Comparison of ENCODE assay signal across 16 cellular contexts in genomic region chr15:35136552-35136951, GRCh38. TPM values are rescaled to one million over a fixed set of nuclear protein-coding genes. Genes with fewer than 3 reads are reported as not detected.
DNase-seq lines count a peak whose midpoint lies in the region; ATAC-seq and TF ChIP-seq lines count a peak whose summit lies in the region.
"Had no signal": no experiment of that assay in that cellular context is flagged by ENCODE, and none has a peak within 500 bp of the region (broad histone marks: within the 10 kb centered on the region; RNA-seq: fewer than 3 reads in every experiment).

No MANE protein-coding gene starts in this region.

- intact Hi-C loops in spleen (cut with DNase I; ENCODE audit: low total_unique reads): no loop called here

- no peak for TF ChIP-seq CTCF in spleen (IDR thresholded peaks at IDR 0.05 in 8 of 11, conservative IDR thresholded peaks at IDR 0.05 in 3 of 11)

- H3K27me3 Mint-ChIP-seq in stimulated activated memory B cell treated with anti-CD40 and anti-IgM and Interleukin-4, amounts not matched to agents 10 μg/mL and 1 μg/mL and 100 μg/mL, for 72 hours: peaks cover 10% of the 10 kb centered on the region
- H3K27me3 Mint-ChIP-seq in CD8-positive, alpha-beta memory T cell: no peaks in the 10 kb centered on the region
- H3K27me3 Mint-ChIP-seq: activated CD4-positive, alpha-beta T cell treated with anti-CD3 and anti-CD28 coated beads, Interleukin-2, amount 10 ng/mL, durations not matched to agents 24 days and 14 days had no signal

- H3K36me3 Mint-ChIP-seq in stimulated activated memory B cell treated with anti-CD40 and anti-IgM and Interleukin-4, amounts not matched to agents 10 μg/mL and 1 μg/mL and 100 μg/mL, for 72 hours: peaks cover 5% of the 10 kb centered on the region
- H3K36me3 Mint-ChIP-seq in CD8-positive, alpha-beta memory T cell: peaks cover 0 to 2% (median 0%) of the 10 kb centered on the region in 3 donors
- H3K36me3 Mint-ChIP-seq: stimulated activated effector memory CD8-positive, alpha-beta T cell treated with anti-CD3 and anti-CD28 coated beads, Interleukin-12 subunit alpha, Interleukin-12 subunit beta, amount 100 ng/mL, for 72 hours had no signal

- H3K27ac ChIP-seq in spleen: no peak overlapping the region
- no peak overlapping the region for H3K27ac ChIP-seq in CD8-positive, alpha-beta memory T cell (ENCODE audit: low read depth, low read length)

- no peak overlapping the region for H3K27ac Mint-ChIP-seq in stimulated activated memory B cell treated with anti-CD40 and anti-IgM and Interleukin-4, amounts not matched to agents 10 μg/mL and 1 μg/mL and 100 μg/mL, for 72 hours
- no peak overlapping the region for H3K27ac Mint-ChIP-seq in CD8-positive, alpha-beta memory T cell
- H3K27ac Mint-ChIP-seq: activated CD4-positive, alpha-beta T cell treated with anti-CD3 and anti-CD28 coated beads, Interleukin-2, amount 10 ng/mL, durations not matched to agents 24 days and 14 days; stimulated activated effector memory CD8-positive, alpha-beta T cell treated with anti-CD3 and anti-CD28 coated beads, Interleukin-12 subunit alpha, Interleukin-12 subunit beta, amount 100 ng/mL, for 72 hours had no signal

- peak; percentile 99 for ATAC-seq in GM19035 (IDR thresholded peaks at IDR 0.05; ENCODE audit: unreplicated experiment)
- peak; percentile 98 for ATAC-seq in GM21737 (IDR thresholded peaks at IDR 0.05; ENCODE audit: unreplicated experiment)
- ATAC-seq in HG03139 (IDR thresholded peaks at IDR 0.05; ENCODE audit: unreplicated experiment): peak; percentile 95
- ATAC-seq in stimulated activated memory B cell treated with anti-CD40 and anti-IgM and Interleukin-4, amounts not matched to agents 10 μg/mL and 1 μg/mL and 100 μg/mL, for 72 hours: peak; percentile 93
- ATAC-seq: stimulated activated effector memory CD8-positive, alpha-beta T cell treated with anti-CD3 and anti-CD28 coated beads, Interleukin-12 subunit alpha, Interleukin-12 subunit beta, amount 100 ng/mL, for 72 hours had no signal

- 66 to 96% (median 78%) methylated on average over 2 of the region's 2 CpGs for WGBS in spleen, 5 donors

- no peak overlapping the region for H3K4me3 Mint-ChIP-seq in stimulated activated memory B cell treated with anti-CD40 and anti-IgM and Interleukin-4, amounts not matched to agents 10 μg/mL and 1 μg/mL and 100 μg/mL, for 72 hours
- H3K4me3 Mint-ChIP-seq in CD8-positive, alpha-beta memory T cell: no peak overlapping the region
- H3K4me3 Mint-ChIP-seq: activated CD4-positive, alpha-beta T cell treated with anti-CD3 and anti-CD28 coated beads, Interleukin-2, amount 10 ng/mL, durations not matched to agents 24 days and 14 days; neural crest cell; stimulated activated effector memory CD8-positive, alpha-beta T cell treated with anti-CD3 and anti-CD28 coated beads, Interleukin-12 subunit alpha, Interleukin-12 subunit beta, amount 100 ng/mL, for 72 hours had no signal

- peaks cover 5% of the 10 kb centered on the region for H3K4me1 Mint-ChIP-seq in stimulated activated memory B cell treated with anti-CD40 and anti-IgM and Interleukin-4, amounts not matched to agents 10 μg/mL and 1 μg/mL and 100 μg/mL, for 72 hours
- H3K4me1 Mint-ChIP-seq in CD8-positive, alpha-beta memory T cell: no peaks in the 10 kb centered on the region
- H3K4me1 Mint-ChIP-seq: activated CD4-positive, alpha-beta T cell treated with anti-CD3 and anti-CD28 coated beads, Interleukin-2, amount 10 ng/mL, durations not matched to agents 24 days and 14 days; neural crest cell; stimulated activated effector memory CD8-positive, alpha-beta T cell treated with anti-CD3 and anti-CD28 coated beads, Interleukin-12 subunit alpha, Interleukin-12 subunit beta, amount 100 ng/mL, for 72 hours had no signal

- H3K9me3 Mint-ChIP-seq in stimulated activated memory B cell treated with anti-CD40 and anti-IgM and Interleukin-4, amounts not matched to agents 10 μg/mL and 1 μg/mL and 100 μg/mL, for 72 hours: peaks cover 6% of the 10 kb centered on the region
- no peaks in the 10 kb centered on the region for H3K9me3 Mint-ChIP-seq in CD8-positive, alpha-beta memory T cell
- H3K9me3 Mint-ChIP-seq: activated CD4-positive, alpha-beta T cell treated with anti-CD3 and anti-CD28 coated beads, Interleukin-2, amount 10 ng/mL, durations not matched to agents 24 days and 14 days; stimulated activated effector memory CD8-positive, alpha-beta T cell treated with anti-CD3 and anti-CD28 coated beads, Interleukin-12 subunit alpha, Interleukin-12 subunit beta, amount 100 ng/mL, for 72 hours had no signal

- CTCF ChIA-PET in CD8-positive, alpha-beta memory T cell (lab: Charles Lee): no interaction called here

- no peak for DNase-seq in amniotic stem cell (lab: John Stamatoyannopoulos, UW)
- DNase-seq in spleen: no peak
- DNase-seq in CD8-positive, alpha-beta memory T cell: no peak
- DNase-seq: activated CD4-positive, alpha-beta T cell treated with anti-CD3 and anti-CD28 coated beads, Interleukin-2, amount 10 ng/mL, durations not matched to agents 24 days and 14 days; activated naive CD4-positive, alpha-beta T cell treated with Interleukin-2 at 50 U/mL for 16 hours; KBM-7; NCI-H345 had no signal

- H3K4me1 ChIP-seq in spleen: peaks cover 0 to 9% (median 0%) of the 10 kb centered on the region in 6 donors
- H3K4me1 ChIP-seq in CD8-positive, alpha-beta memory T cell (ENCODE audit: insufficient read depth, low read length): no peaks in the 10 kb centered on the region

- no peaks in the 10 kb centered on the region for H3K27me3 ChIP-seq in spleen (replicated peaks in 1 of 7)
- H3K27me3 ChIP-seq in CD8-positive, alpha-beta memory T cell (ENCODE audit: insufficient read depth, low read length, poor library complexity, severe bottlenecking): no peaks in the 10 kb centered on the region

- H3K36me3 ChIP-seq in spleen: no peaks in the 10 kb centered on the region
- H3K36me3 ChIP-seq in CD8-positive, alpha-beta memory T cell (ENCODE audit: insufficient read depth, low read length): no peaks in the 10 kb centered on the region

- TF ChIP-seq POLR2A in spleen (IDR thresholded peaks at IDR 0.05): no peak

- peaks cover 0 to 5% (median 0%) of the 10 kb centered on the region in 8 donors for H3K9me3 ChIP-seq in spleen
- H3K9me3 ChIP-seq in CD8-positive, alpha-beta memory T cell (ENCODE audit: low read length): no peaks in the 10 kb centered on the region

- H3K4me3 ChIP-seq in spleen: no peak overlapping the region
- no peak overlapping the region for H3K4me3 ChIP-seq in CD8-positive, alpha-beta memory T cell (ENCODE audit: low read length)
- H3K4me3 ChIP-seq: smooth muscle cell had no signal

- POLR2A ChIA-PET in CD8-positive, alpha-beta memory T cell (lab: Charles Lee): no interaction called here

RNA-seq across cellular contexts. Expression of gene NANOGP8, which starts 51.5 kb away (rescaled TPM):
- total RNA-seq in spleen: 1 to 10 TPM in 3 of 7 donors, under 1 TPM in 2, not detected in 2; 0.50 to 4.4 (median 1.1) TPM
- not detected for polyA plus RNA-seq in spleen
- not detected for total RNA-seq in CD8-positive, alpha-beta memory T cell
- polyA plus RNA-seq in CD8-positive, alpha-beta memory T cell: not detected
- total RNA-seq: activated CD4-positive, alpha-beta T cell treated with anti-CD3 and anti-CD28 coated beads, Interleukin-2, amount 10 ng/mL, durations not matched to agents 24 days and 14 days; fibroblast of villous mesenchyme; kidney epithelial cell; neural crest cell; smooth muscle cell had no signal
- polyA plus RNA-seq: smooth muscle cell had no signal
